Comparison of ENCODE assay signal across 1 cellular context in the genomic region with DNA sequence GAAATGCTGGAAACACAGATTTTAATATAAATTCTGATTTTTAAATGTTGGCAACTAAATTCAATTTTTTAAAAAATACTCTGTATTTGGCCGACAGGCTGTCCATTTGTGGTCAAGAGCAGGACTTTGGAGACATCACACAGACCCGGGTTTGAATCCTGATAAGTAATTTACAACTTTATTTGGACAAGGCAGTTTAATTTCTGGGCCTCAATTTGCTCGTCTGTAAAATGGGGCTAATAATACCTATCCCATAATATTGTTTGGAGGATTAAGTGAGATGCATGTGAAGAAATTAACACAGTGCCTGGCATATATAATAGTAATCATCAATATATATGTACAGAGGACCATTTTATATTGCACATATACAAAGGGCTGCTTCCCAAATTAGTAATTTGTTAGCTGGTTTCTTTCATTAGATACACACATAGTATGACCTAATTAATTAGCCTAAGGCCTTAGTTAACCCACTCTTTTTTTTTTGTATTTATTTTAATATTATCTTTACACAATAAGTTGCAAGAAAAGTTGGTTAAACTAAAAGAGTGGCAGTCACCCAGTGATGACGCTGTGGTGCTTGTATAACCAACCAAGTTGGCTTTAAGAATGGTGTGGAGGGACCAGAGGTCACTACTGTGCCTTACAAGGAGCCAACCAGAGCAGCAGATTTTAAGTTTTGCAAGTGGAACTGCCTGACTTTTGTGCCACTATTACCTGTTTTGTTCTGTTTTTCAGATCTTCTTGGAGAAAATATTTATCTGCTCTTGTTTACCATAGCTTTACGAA.
TF ChIP-seq lines count a peak whose summit lies in the region.

No MANE protein-coding gene starts in this region.

TF ChIP-seq in K562, 482 proteins besides CTCF, POLR2A, EP300 and RAD21 (continued from another document):
- TF ChIP-seq, protein P1, sequence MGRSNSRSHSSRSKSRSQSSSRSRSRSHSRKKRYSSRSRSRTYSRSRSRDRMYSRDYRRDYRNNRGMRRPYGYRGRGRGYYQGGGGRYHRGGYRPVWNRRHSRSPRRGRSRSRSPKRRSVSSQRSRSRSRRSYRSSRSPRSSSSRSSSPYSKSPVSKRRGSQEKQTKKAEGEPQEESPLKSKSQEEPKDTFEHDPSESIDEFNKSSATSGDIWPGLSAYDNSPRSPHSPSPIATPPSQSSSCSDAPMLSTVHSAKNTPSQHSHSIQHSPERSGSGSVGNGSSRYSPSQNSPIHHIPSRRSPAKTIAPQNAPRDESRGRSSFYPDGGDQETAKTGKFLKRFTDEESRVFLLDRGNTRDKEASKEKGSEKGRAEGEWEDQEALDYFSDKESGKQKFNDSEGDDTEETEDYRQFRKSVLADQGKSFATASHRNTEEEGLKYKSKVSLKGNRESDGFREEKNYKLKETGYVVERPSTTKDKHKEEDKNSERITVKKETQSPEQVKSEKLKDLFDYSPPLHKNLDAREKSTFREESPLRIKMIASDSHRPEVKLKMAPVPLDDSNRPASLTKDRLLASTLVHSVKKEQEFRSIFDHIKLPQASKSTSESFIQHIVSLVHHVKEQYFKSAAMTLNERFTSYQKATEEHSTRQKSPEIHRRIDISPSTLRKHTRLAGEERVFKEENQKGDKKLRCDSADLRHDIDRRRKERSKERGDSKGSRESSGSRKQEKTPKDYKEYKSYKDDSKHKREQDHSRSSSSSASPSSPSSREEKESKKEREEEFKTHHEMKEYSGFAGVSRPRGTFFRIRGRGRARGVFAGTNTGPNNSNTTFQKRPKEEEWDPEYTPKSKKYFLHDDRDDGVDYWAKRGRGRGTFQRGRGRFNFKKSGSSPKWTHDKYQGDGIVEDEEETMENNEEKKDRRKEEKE (IDR thresholded peaks at IDR 0.05; ENCODE audit: borderline replicate concordance in 1 of 2, control insufficient read depth in 1 of 2, low read depth in 2 of 2, low read length in 1 of 2): no peak
- TF ChIP-seq SREBF1 (IDR thresholded peaks at IDR 0.05; ENCODE audit: borderline replicate concordance, low read depth, low read length) (no peak), HCFC1 (IDR thresholded peaks at IDR 0.05; ENCODE audit: low read depth, low read length) (no peak), HNRNPL (IDR thresholded peaks at IDR 0.05; ENCODE audit: low read depth, low read length) (no peak), HDGF (IDR thresholded peaks at IDR 0.05) (peak; percentile 74; the same call in 1 of the 2 replicates), MCM2 (IDR thresholded peaks at IDR 0.05; ENCODE audit: low read depth) (no peak), SMAD4 (CRISPR knock-in tag; conservative IDR thresholded peaks at IDR 0.05) (no peak)
